In genomic region chr17:34386925-34387550, GRCh38 we compare ENCODE assay signal across 12 cellular contexts. TPM values are rescaled to one million over a fixed set of nuclear protein-coding genes. Genes with fewer than 3 reads are reported as not detected.
DNase-seq lines count a peak whose midpoint lies in the region; ATAC-seq and TF ChIP-seq lines count a peak whose summit lies in the region.
"Had no signal": no experiment of that assay in that cellular context is flagged by ENCODE, and none has a peak within 500 bp of the region (broad histone marks: within the 10 kb centered on the region; RNA-seq: fewer than 3 reads in every experiment).

No MANE protein-coding gene starts in this region.

- DNase-seq in activated T-cell treated with anti-CD3 and anti-CD28 coated beads, Interleukin-2, amount 50 U/mL, for 72 hours, result peak; percentile 14 to 22
- no peak for DNase-seq in activated T-cell treated with anti-CD3 and anti-CD28 coated beads, Interleukin-2, amount 50 U/mL, for 4 hours
- DNase-seq in OCI-LY7 (ENCODE audit: low spot score) (peak; percentile 57), erythroblast (lab: John Stamatoyannopoulos, UW) (peak; percentile 42 to 62), GM10248 (ENCODE audit: extremely low spot score) (no peak), NCI-H524 (lab: John Stamatoyannopoulos, UW) (no peak), PC-3 (no peak)
- DNase-seq: body of pancreas, NCI-H2029, SHP77 treated with DMSO at 0.1 percent for 48 hours had no signal

- H3K4me1 ChIP-seq in OCI-LY7 (ENCODE audit: insufficient read depth, low read length, poor library complexity, severe bottlenecking), result peaks cover 81% of the 10 kb centered on the region
- no peaks in the 10 kb centered on the region for H3K4me1 ChIP-seq in PC-3 (ENCODE audit: insufficient read depth, low read length)
- H3K4me1 ChIP-seq: body of pancreas had no signal

- no peaks in the 10 kb centered on the region for H3F3A ChIP-seq in PC-3 (ENCODE audit: low read length, unreplicated experiment)

- H3K9ac ChIP-seq in PC-3 (ENCODE audit: low read length), result no peak overlapping the region

- peak; percentile 66 for TF ChIP-seq POLR2A in erythroblast (IDR thresholded peaks at IDR 0.05; ENCODE audit: low read length)

- no peaks in the 10 kb centered on the region for H3K36me3 Mint-ChIP-seq in activated T-cell treated with anti-CD3 and anti-CD28 coated beads, Interleukin-2, amount 50 U/mL, for 72 hours (ENCODE audit: insufficient read depth in 2 of 2)
- no peaks in the 10 kb centered on the region for H3K36me3 Mint-ChIP-seq in activated T-cell treated with anti-CD3 and anti-CD28 coated beads, Interleukin-2, amount 50 U/mL, for 4 hours (ENCODE audit: insufficient read depth)
- H3K36me3 Mint-ChIP-seq in stimulated activated naive CD8-positive, alpha-beta T cell treated with anti-CD3 and anti-CD28 coated beads, Interleukin-15, Interleukin-2, amounts not matched to agents 100 ng/mL and 50 ng/mL, for 24 hours (ENCODE audit: low read depth), result no peaks in the 10 kb centered on the region

- H3K27ac Mint-ChIP-seq in activated T-cell treated with anti-CD3 and anti-CD28 coated beads, Interleukin-2, amount 50 U/mL, for 72 hours, result no peak overlapping the region
- H3K27ac Mint-ChIP-seq in stimulated activated naive CD8-positive, alpha-beta T cell treated with anti-CD3 and anti-CD28 coated beads, Interleukin-15, Interleukin-2, amounts not matched to agents 100 ng/mL and 50 ng/mL, for 24 hours, result peak overlapping the region; percentile 61

- peak overlapping the region; percentile 8 for H3K4me3 ChIP-seq in OCI-LY7 (ENCODE audit: low read depth, low read length, poor library complexity, severe bottlenecking)
- no peak overlapping the region for H3K4me3 ChIP-seq in PC-3 (ENCODE audit: low read length)
- H3K4me3 ChIP-seq: body of pancreas had no signal

- intact Hi-C loops in OCI-LY7 (cut with micrococcal nuclease; ENCODE audit: unreplicated experiment), result no loop called here
- intact Hi-C loops in PC-3 (cut with micrococcal nuclease), result no loop called here

- no peaks in the 10 kb centered on the region for H3K27me3 ChIP-seq in PC-3 (ENCODE audit: low read length)
- H3K27me3 ChIP-seq: body of pancreas had no signal

- POLR2A ChIA-PET in OCI-LY7 (lab: Charles Lee), result interaction anchor here (0.6 to 2.3 kb wide), 6 partner anchors 8 to 30 kb away, joined by 3 to 10 read pairs (median 3); no protein-coding TSS in a partner anchor
- POLR2A ChIA-PET in GM10248 (lab: Yijun Ruan, JAX), result no interaction called here
- POLR2A ChIA-PET in PC-3 (lab: Charles Lee; ENCODE audit: unreplicated experiment), result no interaction called here

- H4K20me1 ChIP-seq in OCI-LY7 (ENCODE audit: insufficient read depth, low read length), result no peaks in the 10 kb centered on the region
- no peaks in the 10 kb centered on the region for H4K20me1 ChIP-seq in PC-3 (ENCODE audit: low read length)

- H3K4me3 Mint-ChIP-seq in activated T-cell treated with anti-CD3 and anti-CD28 coated beads, Interleukin-2, amount 50 U/mL, for 72 hours, result peak overlapping the region in 1 of 2 donors; percentile 11
- no peak overlapping the region for H3K4me3 Mint-ChIP-seq in activated T-cell treated with anti-CD3 and anti-CD28 coated beads, Interleukin-2, amount 50 U/mL, for 4 hours
- H3K4me3 Mint-ChIP-seq in stimulated activated naive CD8-positive, alpha-beta T cell treated with anti-CD3 and anti-CD28 coated beads, Interleukin-15, Interleukin-2, amounts not matched to agents 100 ng/mL and 50 ng/mL, for 24 hours, result no peak overlapping the region

- H3K4me1 Mint-ChIP-seq in activated T-cell treated with anti-CD3 and anti-CD28 coated beads, Interleukin-2, amount 50 U/mL, for 72 hours (ENCODE audit: low read depth), result peaks cover 54% of the 10 kb centered on the region
- peaks cover 9% of the 10 kb centered on the region for H3K4me1 Mint-ChIP-seq in activated T-cell treated with anti-CD3 and anti-CD28 coated beads, Interleukin-2, amount 50 U/mL, for 4 hours (ENCODE audit: low read depth)
- peaks cover 65% of the 10 kb centered on the region for H3K4me1 Mint-ChIP-seq in stimulated activated naive CD8-positive, alpha-beta T cell treated with anti-CD3 and anti-CD28 coated beads, Interleukin-15, Interleukin-2, amounts not matched to agents 100 ng/mL and 50 ng/mL, for 24 hours (ENCODE audit: low read depth)

- H3K79me2 ChIP-seq in OCI-LY7 (ENCODE audit: insufficient read depth, low read depth, low read length) (no peaks in the 10 kb centered on the region), PC-3 (ENCODE audit: low read length) (no peaks in the 10 kb centered on the region)

- no TSS peak for BruUV-seq in OCI-LY7 (replicated peaks; lab: Mats Ljungman, UMichigan)
- BruUV-seq in PC-3 (replicated peaks; lab: Mats Ljungman, UMichigan), result no TSS peak

- CTCF ChIA-PET in OCI-LY7 (lab: Charles Lee; ENCODE audit: unreplicated experiment), result interaction anchor here (1.1 kb wide), 1 partner anchor 24 kb away, joined by 6 read pairs; the partner anchor contains the start of gene CCL1
- CTCF ChIA-PET in GM10248 (lab: Yijun Ruan, JAX), result interaction anchor here (0.8 to 1.5 kb wide), 7 partner anchors 12 to 240 kb away, joined by 3 to 5 read pairs (median 4); no protein-coding TSS in a partner anchor
- CTCF ChIA-PET in PC-3 (lab: Charles Lee), result no interaction called here

- peaks cover 44% of the 10 kb centered on the region for H3K27me3 Mint-ChIP-seq in activated T-cell treated with anti-CD3 and anti-CD28 coated beads, Interleukin-2, amount 50 U/mL, for 72 hours (ENCODE audit: low read depth)
- peaks cover 10% of the 10 kb centered on the region for H3K27me3 Mint-ChIP-seq in activated T-cell treated with anti-CD3 and anti-CD28 coated beads, Interleukin-2, amount 50 U/mL, for 4 hours (ENCODE audit: low read depth)
- H3K27me3 Mint-ChIP-seq in stimulated activated naive CD8-positive, alpha-beta T cell treated with anti-CD3 and anti-CD28 coated beads, Interleukin-15, Interleukin-2, amounts not matched to agents 100 ng/mL and 50 ng/mL, for 24 hours, result peaks cover 11% of the 10 kb centered on the region

- TF ChIP-seq CTCF in OCI-LY7 (conservative IDR thresholded peaks at IDR 0.05; ENCODE audit: low read length) (no peak), GM10248 (IDR thresholded peaks at IDR 0.05; ENCODE audit: control extremely low read depth, extremely low read depth, low read depth, missing control alignments) (no peak), PC-3 (conservative IDR thresholded peaks at IDR 0.05; ENCODE audit: low read depth, low read length) (no peak)

- peak overlapping the region; percentile 56 for H3K4me2 ChIP-seq in OCI-LY7 (ENCODE audit: low read length)
- no peak overlapping the region for H3K4me2 ChIP-seq in PC-3 (ENCODE audit: low read length)

- no peaks in the 10 kb centered on the region for H3K9me2 ChIP-seq in OCI-LY7 (ENCODE audit: insufficient read depth, low read length)
- no peaks in the 10 kb centered on the region for H3K9me2 ChIP-seq in PC-3 (replicated peaks; ENCODE audit: low read length)

- H3K36me3 ChIP-seq in OCI-LY7 (ENCODE audit: insufficient read depth, low read length), result no peaks in the 10 kb centered on the region
- no peaks in the 10 kb centered on the region for H3K36me3 ChIP-seq in PC-3 (ENCODE audit: low read depth, low read length)

- peak overlapping the region; percentile 68 for H2AFZ ChIP-seq in OCI-LY7 (ENCODE audit: low read length)
- H2AFZ ChIP-seq in PC-3 (ENCODE audit: low read length), result no peak overlapping the region

- no peak for ATAC-seq in activated T-cell treated with anti-CD3 and anti-CD28 coated beads, Interleukin-2, amount 50 U/mL, for 72 hours (replicated peaks in 1 of 2)
- no peak for ATAC-seq in activated T-cell treated with anti-CD3 and anti-CD28 coated beads, Interleukin-2, amount 50 U/mL, for 4 hours
- no peak for ATAC-seq in PC-3
- ATAC-seq: body of pancreas had no signal

- peak overlapping the region; percentile 58 for H3K27ac ChIP-seq in OCI-LY7 (ENCODE audit: low read depth, low read length, poor library complexity, severe bottlenecking)
- H3K27ac ChIP-seq in PC-3 (ENCODE audit: low read length), result no peak overlapping the region
- H3K27ac ChIP-seq: body of pancreas had no signal

- no peaks in the 10 kb centered on the region for H3K9me3 Mint-ChIP-seq in activated T-cell treated with anti-CD3 and anti-CD28 coated beads, Interleukin-2, amount 50 U/mL, for 72 hours
- no peaks in the 10 kb centered on the region for H3K9me3 Mint-ChIP-seq in activated T-cell treated with anti-CD3 and anti-CD28 coated beads, Interleukin-2, amount 50 U/mL, for 4 hours
- no peaks in the 10 kb centered on the region for H3K9me3 Mint-ChIP-seq in stimulated activated naive CD8-positive, alpha-beta T cell treated with anti-CD3 and anti-CD28 coated beads, Interleukin-15, Interleukin-2, amounts not matched to agents 100 ng/mL and 50 ng/mL, for 24 hours

- H3K9me3 ChIP-seq in OCI-LY7 (ENCODE audit: low read length) (no peaks in the 10 kb centered on the region), PC-3 (ENCODE audit: low read length) (no peaks in the 10 kb centered on the region)
- H3K9me3 ChIP-seq: body of pancreas had no signal

RNA-seq across cellular contexts. Expression of gene CCL1, which starts 24.0 kb away (rescaled TPM):
- total RNA-seq in activated T-cell treated with anti-CD3 and anti-CD28 coated beads, Interleukin-2, amount 50 U/mL, for 72 hours, result not detected
- 10 to 100 TPM in 1 of 3 donors, 1 to 10 TPM in 2; 1.4 to 17.7 (median 3.6) TPM for total RNA-seq in activated T-cell treated with anti-CD3 and anti-CD28 coated beads, Interleukin-2, amount 50 U/mL, for 4 hours
- not detected in 2 replicates for total RNA-seq in OCI-LY7 (2014; rRNA removed; shearing (Covaris generic))
- not detected in 2 replicates for total RNA-seq in OCI-LY7 (2022)
- total RNA-seq in PC-3 (2014; rRNA removed), result not detected in 2 replicates
- total RNA-seq: body of pancreas, lower leg skin had no signal

RNA-seq across cellular contexts. Expression of gene CCL13, which starts 30.8 kb away (rescaled TPM):
- not detected for total RNA-seq in activated T-cell treated with anti-CD3 and anti-CD28 coated beads, Interleukin-2, amount 50 U/mL, for 72 hours
- not detected for total RNA-seq in activated T-cell treated with anti-CD3 and anti-CD28 coated beads, Interleukin-2, amount 50 U/mL, for 4 hours
- total RNA-seq in OCI-LY7 (2014; rRNA removed; shearing (Covaris generic)), result not detected in 2 replicates
- not detected in 2 replicates for total RNA-seq in OCI-LY7 (2022)
- total RNA-seq in PC-3 (2014; rRNA removed), result not detected in 2 replicates
- total RNA-seq: body of pancreas had no signal

Comparison
In these comparisons a context has a peak if more than half of its experiments do, and no peak if none do; other contexts are left out.
1. DNase-seq: peak in activated T-cell treated with anti-CD3 and anti-CD28 coated beads, Interleukin-2, amount 50 U/mL, for 72 hours (2 of 2), OCI-LY7 (single experiment) and erythroblast (2 of 2); none in activated T-cell treated with anti-CD3 and anti-CD28 coated beads, Interleukin-2, amount 50 U/mL, for 4 hours (single experiment), GM10248 (single experiment), NCI-H524 (0 of 2) and PC-3 (single experiment).